In genomic region chr15:40793216-40793989, GRCh38 we compare ENCODE assay signal across 1 cellular context.
TF ChIP-seq lines count a peak whose summit lies in the region.

No MANE protein-coding gene starts in this region.

TF ChIP-seq in HepG2, 621 proteins besides CTCF, POLR2A, EP300 and RAD21 (continued from another document and continues in another):
- peak; percentile 88 for TF ChIP-seq HNF1B (CRISPR knock-in tag; IDR thresholded peaks at IDR 0.05)
- TF ChIP-seq ZNF878 (CRISPR knock-in tag; IDR thresholded peaks at IDR 0.05): 0 out of 2 replicates have a peak, but pooled peaks have one; percentile 46
- peak; percentile 44; the same call in 1 of the 2 replicates for TF ChIP-seq ZNF331 (CRISPR knock-in tag; IDR thresholded peaks at IDR 0.05)
- TF ChIP-seq CC2D1A (CRISPR knock-in tag; IDR thresholded peaks at IDR 0.05): no peak
- no peak for TF ChIP-seq ZNF639 (CRISPR knock-in tag; conservative IDR thresholded peaks at IDR 0.05)
- no peak for TF ChIP-seq ZNF552 (CRISPR knock-in tag; IDR thresholded peaks at IDR 0.05; ENCODE audit: borderline replicate concordance)
- no peak for TF ChIP-seq ZNF282 (IDR thresholded peaks at IDR 0.05; ENCODE audit: partially characterized antibody)
- TF ChIP-seq HOXA9 (CRISPR knock-in tag; IDR thresholded peaks at IDR 0.05; ENCODE audit: borderline replicate concordance): no peak
- TF ChIP-seq ZNF18 (CRISPR knock-in tag; IDR thresholded peaks at IDR 0.05; ENCODE audit: insufficient replicate concordance): no peak
- no peak for TF ChIP-seq NBN (conservative IDR thresholded peaks at IDR 0.05)
- TF ChIP-seq DDIT3 (CRISPR knock-in tag; IDR thresholded peaks at IDR 0.05): no peak
- no peak for TF ChIP-seq THAP7 (CRISPR knock-in tag; IDR thresholded peaks at IDR 0.05)
- no peak for TF ChIP-seq ZNF34 (CRISPR knock-in tag; IDR thresholded peaks at IDR 0.05; ENCODE audit: borderline replicate concordance)
- TF ChIP-seq ZFP90 (CRISPR knock-in tag; IDR thresholded peaks at IDR 0.05; ENCODE audit: borderline replicate concordance): no peak
- TF ChIP-seq ZNF589 (CRISPR knock-in tag; conservative IDR thresholded peaks at IDR 0.05): no peak
- TF ChIP-seq ZNF496 (CRISPR knock-in tag; IDR thresholded peaks at IDR 0.05; ENCODE audit: insufficient replicate concordance): no peak
- TF ChIP-seq IKZF5 (CRISPR knock-in tag; IDR thresholded peaks at IDR 0.05): peak; percentile 43
- TF ChIP-seq ZNF121 (CRISPR knock-in tag; IDR thresholded peaks at IDR 0.05): no peak
- no peak for TF ChIP-seq RFXAP (CRISPR knock-in tag; IDR thresholded peaks at IDR 0.05; ENCODE audit: borderline replicate concordance)
- no peak for TF ChIP-seq ZBTB2 (CRISPR knock-in tag; IDR thresholded peaks at IDR 0.05; ENCODE audit: low read depth)
- no peak for TF ChIP-seq DNMT1 (CRISPR knock-in tag; IDR thresholded peaks at IDR 0.05)
- no peak for TF ChIP-seq MYC (CRISPR knock-in tag; IDR thresholded peaks at IDR 0.05; ENCODE audit: borderline replicate concordance)
- no peak for TF ChIP-seq ETV6 (CRISPR knock-in tag; conservative IDR thresholded peaks at IDR 0.05)
- peak; percentile 99 for TF ChIP-seq PPARG (CRISPR knock-in tag; conservative IDR thresholded peaks at IDR 0.05)
- TF ChIP-seq SMYD3 (CRISPR knock-in tag; IDR thresholded peaks at IDR 0.05): no peak
- TF ChIP-seq ZNF614 (CRISPR knock-in tag; IDR thresholded peaks at IDR 0.05; ENCODE audit: borderline replicate concordance): peak; percentile 100
- no peak for TF ChIP-seq E2F2 (CRISPR knock-in tag; IDR thresholded peaks at IDR 0.05; ENCODE audit: borderline replicate concordance)
- TF ChIP-seq ZNF704 (CRISPR knock-in tag; IDR thresholded peaks at IDR 0.05; ENCODE audit: borderline replicate concordance): no peak
- no peak for TF ChIP-seq EED (CRISPR knock-in tag; IDR thresholded peaks at IDR 0.05)
- TF ChIP-seq PITX1 (CRISPR knock-in tag; IDR thresholded peaks at IDR 0.05): no peak
- peak; percentile 29; the same call in 1 of the 2 replicates for TF ChIP-seq FOXK2 (IDR thresholded peaks at IDR 0.05)
- TF ChIP-seq SOX5 (CRISPR knock-in tag; IDR thresholded peaks at IDR 0.05; ENCODE audit: borderline replicate concordance): peak; percentile 91
- no peak for TF ChIP-seq TCF12 (IDR thresholded peaks at IDR 0.05)
- TF ChIP-seq TCF12 (CRISPR knock-in tag; IDR thresholded peaks at IDR 0.05): no peak
- TF ChIP-seq RXRA (CRISPR knock-in tag; IDR thresholded peaks at IDR 0.05): peak; percentile 78; the same call in 1 of the 2 replicates
- TF ChIP-seq YEATS2 (CRISPR knock-in tag; IDR thresholded peaks at IDR 0.05; ENCODE audit: borderline replicate concordance): no peak
- TF ChIP-seq ZSCAN20 (CRISPR knock-in tag; IDR thresholded peaks at IDR 0.05; ENCODE audit: borderline replicate concordance): no peak
- no peak for TF ChIP-seq SSRP1 (CRISPR knock-in tag; IDR thresholded peaks at IDR 0.05)
- TF ChIP-seq ZNF746 (CRISPR knock-in tag; IDR thresholded peaks at IDR 0.05): no peak
- TF ChIP-seq DPF2 (CRISPR knock-in tag; IDR thresholded peaks at IDR 0.05; ENCODE audit: borderline replicate concordance, low read depth): no peak; the same call in 1 of the 2 replicates
- no peak for TF ChIP-seq ZNF234 (CRISPR knock-in tag; conservative IDR thresholded peaks at IDR 0.05)
- no peak for TF ChIP-seq ZNF337 (CRISPR knock-in tag; IDR thresholded peaks at IDR 0.05; ENCODE audit: borderline replicate concordance, low read depth)
- no peak for TF ChIP-seq ZNF468 (CRISPR knock-in tag; IDR thresholded peaks at IDR 0.05)
- TF ChIP-seq ZBTB4 (CRISPR knock-in tag; IDR thresholded peaks at IDR 0.05; ENCODE audit: borderline replicate concordance): 0 out of 2 replicates have a peak, but pooled peaks have one; percentile 19
- TF ChIP-seq MEIS2 (CRISPR knock-in tag; IDR thresholded peaks at IDR 0.05): no peak
- TF ChIP-seq ZBTB26 (CRISPR knock-in tag; IDR thresholded peaks at IDR 0.05; ENCODE audit: borderline replicate concordance): no peak
- TF ChIP-seq POGZ (CRISPR knock-in tag; IDR thresholded peaks at IDR 0.05): peak; percentile 65; the same call in 1 of the 2 replicates
- TF ChIP-seq ZNF713 (CRISPR knock-in tag; IDR thresholded peaks at IDR 0.05): no peak
- peak; percentile 8; the same call in 1 of the 2 replicates for TF ChIP-seq RFX5 (IDR thresholded peaks at IDR 0.05; ENCODE audit: low read depth, low read length)
- TF ChIP-seq FLYWCH1 (CRISPR knock-in tag; IDR thresholded peaks at IDR 0.05): no peak
- no peak for TF ChIP-seq NKX3-1 (CRISPR knock-in tag; IDR thresholded peaks at IDR 0.05)
- TF ChIP-seq POGK (CRISPR knock-in tag; conservative IDR thresholded peaks at IDR 0.05): peak; percentile 51
- TF ChIP-seq GABPA (IDR thresholded peaks at IDR 0.05; ENCODE audit: low read depth, low read length): no peak
- peak; percentile 49 for TF ChIP-seq GABPA (CRISPR knock-in tag; IDR thresholded peaks at IDR 0.05; ENCODE audit: low read depth)
